25 cellular contexts compared by ENCODE assay signal in the genomic region with DNA sequence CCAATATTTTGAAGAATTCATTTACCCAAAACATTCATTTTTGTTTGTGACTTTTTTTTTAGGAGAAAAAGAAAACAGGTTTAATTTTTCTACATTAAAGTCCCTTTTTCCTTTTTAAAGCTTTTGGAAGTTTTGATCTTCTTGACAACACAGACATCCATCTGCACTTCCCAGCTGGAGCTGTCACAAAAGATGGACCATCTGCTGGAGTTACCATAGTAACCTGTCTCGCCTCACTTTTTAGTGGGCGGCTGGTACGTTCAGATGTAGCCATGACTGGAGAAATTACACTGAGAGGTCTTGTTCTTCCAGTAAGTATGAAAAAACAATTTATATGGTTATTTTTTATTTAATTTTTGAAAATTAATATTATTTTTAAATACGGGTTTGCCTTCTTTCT. TPM values are rescaled to one million over a fixed set of nuclear protein-coding genes. Genes with fewer than 3 reads are reported as not detected.
DNase-seq lines count a peak whose midpoint lies in the region; ATAC-seq and TF ChIP-seq lines count a peak whose summit lies in the region.
"Had no signal": no experiment of that assay in that cellular context is flagged by ENCODE, and none has a peak within 500 bp of the region (broad histone marks: within the 10 kb centered on the region; RNA-seq: fewer than 3 reads in every experiment).

No MANE protein-coding gene starts in this region.

- 87% methylated on average over 4 of the region's 4 CpGs for WGBS in SK-N-SH (ENCODE audit: low lambda C conversion rate)
- WGBS in right lobe of liver (ENCODE audit: insufficient coverage, low coverage, low lambda C conversion rate, missing lambda C conversion rate), result 94% methylated on average over 4 of the region's 4 CpGs

- CTCF ChIA-PET in SK-N-SH (lab: Yijun Ruan, JAX), result interaction anchor here (1.1 to 5.6 kb wide), 2 partner anchors 263 to 275 kb away, joined by 3 to 29 read pairs; no protein-coding TSS in a partner anchor

- H4K20me1 ChIP-seq in SK-N-SH (ENCODE audit: insufficient read depth), result no peaks in the 10 kb centered on the region

- H3F3A ChIP-seq in SK-N-SH (replicated peaks; ENCODE audit: insufficient read depth), result peaks cover 3% of the 10 kb centered on the region

- TF ChIP-seq POLR2A in right lobe of liver (IDR thresholded peaks at IDR 0.05), result no peak

- TF ChIP-seq RAD21 in SK-N-SH (IDR thresholded peaks at IDR 0.05; ENCODE audit: low read length), result no peak

- H2AFZ ChIP-seq in SK-N-SH (ENCODE audit: low read depth), result no peak overlapping the region

- H3K9me2 ChIP-seq in SK-N-SH, result no peaks in the 10 kb centered on the region

- H3K4me3 ChIP-seq in SK-N-SH (ENCODE audit: low read depth in 2 of 2, low read length in 1 of 2) (no peak overlapping the region), dorsolateral prefrontal cortex (no peak overlapping the region), SJCRH30 (no peak overlapping the region), right lobe of liver (no peak overlapping the region)
- H3K4me3 ChIP-seq: colonic mucosa, heart left ventricle, left lung, prostate gland, smooth muscle cell, tibial nerve had no signal

- TF ChIP-seq EP300 in SK-N-SH (IDR thresholded peaks at IDR 0.05; ENCODE audit: borderline replicate concordance in 1 of 2, low read depth in 1 of 2, low read length in 1 of 2), result no peak

- peaks cover 37 to 54% of the 10 kb centered on the region in 2 experiments for H3K36me3 ChIP-seq in SK-N-SH (replicated peaks in 1 of 2; ENCODE audit: control insufficient read depth in 1 of 2, insufficient read depth in 2 of 2, low read length in 1 of 2)
- H3K36me3 ChIP-seq in SJCRH30, result peaks cover 24% of the 10 kb centered on the region
- peaks cover 9 to 61% (median 34%) of the 10 kb centered on the region in 4 donors for H3K36me3 ChIP-seq in right lobe of liver
- H3K36me3 ChIP-seq: prostate gland had no signal

- no peaks in the 10 kb centered on the region; a peak in 1 of 4 replicates for H3K4me1 ChIP-seq in SK-N-SH (ENCODE audit: control insufficient read depth in 1 of 2, insufficient read depth in 2 of 2, low read depth in 1 of 2, low read length in 1 of 2)
- H3K4me1 ChIP-seq in SJCRH30, result no peaks in the 10 kb centered on the region
- H3K4me1 ChIP-seq in right lobe of liver, result no peaks in the 10 kb centered on the region
- H3K4me1 ChIP-seq: colonic mucosa, prostate gland, tibial nerve had no signal

- intact Hi-C loops in dorsolateral prefrontal cortex (cut with DNase I), result no loop called here
- intact Hi-C loops in right lobe of liver (cut with DNase I), result no loop called here

- H3K9ac ChIP-seq in SK-N-SH, result no peak overlapping the region

- no peak overlapping the region; a peak in 1 of 4 replicates for H3K27ac ChIP-seq in SK-N-SH (ENCODE audit: low read depth in 2 of 2, low read length in 1 of 2)
- H3K27ac ChIP-seq in dorsolateral prefrontal cortex, result peak overlapping the region in 55 of 59 donors; percentile 10 to 90 (median 73)
- H3K27ac ChIP-seq in SJCRH30, result no peak overlapping the region
- no peak overlapping the region for H3K27ac ChIP-seq in right lobe of liver
- H3K27ac ChIP-seq: colonic mucosa, heart left ventricle, prostate gland, tibial nerve had no signal

- H3K9me3 ChIP-seq in SK-N-SH (no peaks in the 10 kb centered on the region), SJCRH30 (replicated peaks) (no peaks in the 10 kb centered on the region), right lobe of liver (no peaks in the 10 kb centered on the region)
- H3K9me3 ChIP-seq: colonic mucosa, heart left ventricle, left lung, prostate gland, tibial nerve had no signal

- ATAC-seq in SK-N-SH treated with all-trans-retinoic acid at 6 μM for 48 hours (no peak), GM21447 (IDR thresholded peaks at IDR 0.05; ENCODE audit: unreplicated experiment) (no peak), right lobe of liver (no peak)

- TF ChIP-seq CTCF in SK-N-SH (IDR thresholded peaks at IDR 0.05) (no peak), dorsolateral prefrontal cortex (IDR thresholded peaks at IDR 0.05 in 54 of 56, conservative IDR thresholded peaks at IDR 0.05 in 2 of 56; ENCODE audit: low read depth in 1 of 56, partially characterized antibody in 56 of 56) (no peak), right lobe of liver (IDR thresholded peaks at IDR 0.05) (no peak)

- peak; percentile 50 for DNase-seq in SK-N-SH
- peak; percentile 81 to 89 for DNase-seq in NCI-H524 (lab: John Stamatoyannopoulos, UW)
- DNase-seq in dorsolateral prefrontal cortex, result peak in 7 of 10 donors; percentile 26 to 79 (median 67)
- peak; percentile 78 for DNase-seq in superior temporal gyrus (ENCODE audit: extremely low spot score)
- no peak for DNase-seq in SJCRH30
- no peak for DNase-seq in right lobe of liver
- DNase-seq: activated CD4-positive, alpha-beta T cell treated with anti-CD3 and anti-CD28 coated beads for 1 hour; activated CD8-positive, alpha-beta memory T cell treated with anti-CD3 and anti-CD28 coated beads for 24 hours; activated naive CD4-positive, alpha-beta T cell treated with anti-CD3 and anti-CD28 coated beads, Interleukin-2, amount 50 U/mL, for 16 hours; activated T-cell treated with anti-CD3 and anti-CD28 coated beads, Interleukin-2, amount 50 U/mL, for 72 hours; CD8-positive, alpha-beta T cell; colonic mucosa; DND-41; heart left ventricle; left lung; midbrain; NCI-H1092; NCI-H226; stimulated activated CD4-positive, alpha-beta T cell treated with anti-CD3 and anti-CD28 coated beads, Interleukin-2, amount 100 ng/mL, for 48 hours; stimulated activated naive CD4-positive, alpha-beta T cell treated with Interleukin-2 at 50 U/mL for 16 hours had no signal

- H3K27me3 ChIP-seq in SK-N-SH (ENCODE audit: insufficient read depth) (no peaks in the 10 kb centered on the region), dorsolateral prefrontal cortex (no peaks in the 10 kb centered on the region), SJCRH30 (no peaks in the 10 kb centered on the region), right lobe of liver (no peaks in the 10 kb centered on the region)
- H3K27me3 ChIP-seq: colonic mucosa, heart left ventricle, left lung, tibial nerve had no signal

- POLR2A ChIA-PET in SK-N-SH (lab: Yijun Ruan, JAX), result no interaction called here

- peaks cover 15% of the 10 kb centered on the region; the same call in 1 of the 2 replicates for H3K79me2 ChIP-seq in SK-N-SH (ENCODE audit: insufficient read depth)

- no peak overlapping the region for H3K4me2 ChIP-seq in SK-N-SH
- H3K4me2 ChIP-seq: smooth muscle cell had no signal

TF ChIP-seq in SK-N-SH, 30 proteins besides CTCF, POLR2A, EP300 and RAD21:
- TF ChIP-seq TAF1 (IDR thresholded peaks at IDR 0.05; ENCODE audit: borderline replicate concordance, low read depth, low read length) (no peak), MXI1 (IDR thresholded peaks at IDR 0.05; ENCODE audit: low read depth, low read length) (peak; percentile 35; the same call in 1 of the 2 replicates)
TF ChIP-seq in SK-N-SH: peak in this region for 1.

TF ChIP-seq in SK-N-SH treated with all-trans-retinoic acid at 6 μM for 48 hours, 23 proteins besides CTCF, POLR2A, EP300 and RAD21 (continues in another document):
- TF ChIP-seq ZFP3 (CRISPR knock-in tag; IDR thresholded peaks at IDR 0.05) (no peak), CSDC2 (CRISPR knock-in tag; IDR thresholded peaks at IDR 0.05) (no peak), RARB (CRISPR knock-in tag; IDR thresholded peaks at IDR 0.05) (no peak), OSR1 (CRISPR knock-in tag; IDR thresholded peaks at IDR 0.05) (no peak), GLIS3 (CRISPR knock-in tag; IDR thresholded peaks at IDR 0.05) (no peak), ZC3H10 (CRISPR knock-in tag; IDR thresholded peaks at IDR 0.05) (no peak), ESRRG (CRISPR knock-in tag; IDR thresholded peaks at IDR 0.05) (no peak)
- TF ChIP-seq, protein P1, sequence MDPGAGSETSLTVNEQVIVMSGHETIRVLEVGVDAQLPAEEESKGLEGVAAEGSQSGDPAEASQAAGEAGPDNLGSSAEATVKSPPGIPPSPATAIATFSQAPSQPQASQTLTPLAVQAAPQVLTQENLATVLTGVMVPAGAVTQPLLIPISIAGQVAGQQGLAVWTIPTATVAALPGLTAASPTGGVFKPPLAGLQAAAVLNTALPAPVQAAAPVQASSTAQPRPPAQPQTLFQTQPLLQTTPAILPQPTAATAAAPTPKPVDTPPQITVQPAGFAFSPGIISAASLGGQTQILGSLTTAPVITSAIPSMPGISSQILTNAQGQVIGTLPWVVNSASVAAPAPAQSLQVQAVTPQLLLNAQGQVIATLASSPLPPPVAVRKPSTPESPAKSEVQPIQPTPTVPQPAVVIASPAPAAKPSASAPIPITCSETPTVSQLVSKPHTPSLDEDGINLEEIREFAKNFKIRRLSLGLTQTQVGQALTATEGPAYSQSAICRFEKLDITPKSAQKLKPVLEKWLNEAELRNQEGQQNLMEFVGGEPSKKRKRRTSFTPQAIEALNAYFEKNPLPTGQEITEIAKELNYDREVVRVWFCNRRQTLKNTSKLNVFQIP (CRISPR knock-in tag; IDR thresholded peaks at IDR 0.05; ENCODE audit: borderline replicate concordance, low read depth), result no peak
- TF ChIP-seq, protein P2, sequence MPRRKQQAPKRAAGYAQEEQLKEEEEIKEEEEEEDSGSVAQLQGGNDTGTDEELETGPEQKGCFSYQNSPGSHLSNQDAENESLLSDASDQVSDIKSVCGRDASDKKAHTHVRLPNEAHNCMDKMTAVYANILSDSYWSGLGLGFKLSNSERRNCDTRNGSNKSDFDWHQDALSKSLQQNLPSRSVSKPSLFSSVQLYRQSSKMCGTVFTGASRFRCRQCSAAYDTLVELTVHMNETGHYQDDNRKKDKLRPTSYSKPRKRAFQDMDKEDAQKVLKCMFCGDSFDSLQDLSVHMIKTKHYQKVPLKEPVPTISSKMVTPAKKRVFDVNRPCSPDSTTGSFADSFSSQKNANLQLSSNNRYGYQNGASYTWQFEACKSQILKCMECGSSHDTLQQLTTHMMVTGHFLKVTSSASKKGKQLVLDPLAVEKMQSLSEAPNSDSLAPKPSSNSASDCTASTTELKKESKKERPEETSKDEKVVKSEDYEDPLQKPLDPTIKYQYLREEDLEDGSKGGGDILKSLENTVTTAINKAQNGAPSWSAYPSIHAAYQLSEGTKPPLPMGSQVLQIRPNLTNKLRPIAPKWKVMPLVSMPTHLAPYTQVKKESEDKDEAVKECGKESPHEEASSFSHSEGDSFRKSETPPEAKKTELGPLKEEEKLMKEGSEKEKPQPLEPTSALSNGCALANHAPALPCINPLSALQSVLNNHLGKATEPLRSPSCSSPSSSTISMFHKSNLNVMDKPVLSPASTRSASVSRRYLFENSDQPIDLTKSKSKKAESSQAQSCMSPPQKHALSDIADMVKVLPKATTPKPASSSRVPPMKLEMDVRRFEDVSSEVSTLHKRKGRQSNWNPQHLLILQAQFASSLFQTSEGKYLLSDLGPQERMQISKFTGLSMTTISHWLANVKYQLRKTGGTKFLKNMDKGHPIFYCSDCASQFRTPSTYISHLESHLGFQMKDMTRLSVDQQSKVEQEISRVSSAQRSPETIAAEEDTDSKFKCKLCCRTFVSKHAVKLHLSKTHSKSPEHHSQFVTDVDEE (CRISPR knock-in tag; IDR thresholded peaks at IDR 0.05), result no peak

RNA-seq across cellular contexts. Expression of a gene that starts 37.2 kb away (rescaled TPM):
- polyA plus RNA-seq in SK-N-SH (2012; rRNA removed), result 15.1 and 15.4 TPM in 2 replicates
- 15.3 and 16.6 TPM in 2 replicates for polyA plus RNA-seq in SK-N-SH (2012; cell fraction: cytosol; rRNA removed)
- polyA plus RNA-seq in SK-N-SH (2012; cell fraction: nucleus; rRNA removed), result 22.7 and 28.0 TPM in 2 replicates
- total RNA-seq in dorsolateral prefrontal cortex (10 to 100 TPM; 20.1 to 37.6 (median 27.7) TPM), right lobe of liver (10 to 100 TPM in 5 of 6 experiments, 1 to 10 TPM in 1; 8.1 to 14.0 (median 11.5) TPM)
- total RNA-seq in SJCRH30 (2014; rRNA removed; shearing (Covaris generic)), result 36.8 and 41.3 TPM in 2 replicates

Comparison
In these comparisons a context has a peak if more than half of its experiments do, and no peak if none do; other contexts are left out.
1. DNase-seq: peak in SK-N-SH (single experiment), NCI-H524 (2 of 2), dorsolateral prefrontal cortex (7 of 10) and superior temporal gyrus (single experiment); none in SJCRH30 (0 of 2) and right lobe of liver (0 of 3).
2. H3K27ac ChIP-seq: peak in dorsolateral prefrontal cortex (55 of 59); none in SK-N-SH (0 of 2), SJCRH30 (single experiment) and right lobe of liver (0 of 3).